In the genomic region with DNA sequence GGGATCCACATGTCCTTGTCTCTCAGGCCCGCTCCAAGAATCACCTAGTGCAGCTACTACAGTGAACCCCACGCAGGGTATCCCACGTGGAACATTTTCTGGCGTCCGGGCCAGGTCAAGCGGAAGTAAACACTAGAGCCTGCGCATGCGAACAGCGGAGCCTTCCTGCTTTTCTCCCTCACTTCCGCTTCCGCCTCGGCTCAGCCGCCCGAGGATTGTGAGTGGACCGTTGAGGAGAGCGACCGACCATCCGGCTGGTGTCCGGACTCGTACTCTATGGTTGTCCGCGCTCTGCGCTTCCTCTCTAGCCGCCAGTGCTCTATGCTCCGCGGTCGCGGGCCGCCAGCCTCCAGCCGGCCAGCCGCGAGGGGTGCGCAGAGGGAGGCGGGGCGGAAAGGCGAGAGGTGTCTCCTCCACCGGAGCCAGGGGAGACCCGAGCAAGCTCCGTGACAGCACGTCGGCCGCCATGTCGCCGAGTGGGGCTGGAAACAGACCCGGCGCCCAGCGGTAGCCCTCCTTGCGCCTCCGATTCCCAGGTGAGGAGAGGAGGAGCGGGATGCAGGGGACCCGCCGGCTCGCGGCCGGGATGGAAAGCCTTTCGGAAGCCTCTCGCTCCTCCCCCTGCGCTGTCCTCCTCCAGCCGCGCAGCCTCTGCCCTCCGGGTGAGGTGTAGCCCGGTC, we compare ENCODE assay signal across 8 cellular contexts. TPM values are rescaled to one million over a fixed set of nuclear protein-coding genes. Genes with fewer than 3 reads are reported as not detected.
DNase-seq lines count a peak whose midpoint lies in the region; ATAC-seq and TF ChIP-seq lines count a peak whose summit lies in the region.

A gene with protein sequence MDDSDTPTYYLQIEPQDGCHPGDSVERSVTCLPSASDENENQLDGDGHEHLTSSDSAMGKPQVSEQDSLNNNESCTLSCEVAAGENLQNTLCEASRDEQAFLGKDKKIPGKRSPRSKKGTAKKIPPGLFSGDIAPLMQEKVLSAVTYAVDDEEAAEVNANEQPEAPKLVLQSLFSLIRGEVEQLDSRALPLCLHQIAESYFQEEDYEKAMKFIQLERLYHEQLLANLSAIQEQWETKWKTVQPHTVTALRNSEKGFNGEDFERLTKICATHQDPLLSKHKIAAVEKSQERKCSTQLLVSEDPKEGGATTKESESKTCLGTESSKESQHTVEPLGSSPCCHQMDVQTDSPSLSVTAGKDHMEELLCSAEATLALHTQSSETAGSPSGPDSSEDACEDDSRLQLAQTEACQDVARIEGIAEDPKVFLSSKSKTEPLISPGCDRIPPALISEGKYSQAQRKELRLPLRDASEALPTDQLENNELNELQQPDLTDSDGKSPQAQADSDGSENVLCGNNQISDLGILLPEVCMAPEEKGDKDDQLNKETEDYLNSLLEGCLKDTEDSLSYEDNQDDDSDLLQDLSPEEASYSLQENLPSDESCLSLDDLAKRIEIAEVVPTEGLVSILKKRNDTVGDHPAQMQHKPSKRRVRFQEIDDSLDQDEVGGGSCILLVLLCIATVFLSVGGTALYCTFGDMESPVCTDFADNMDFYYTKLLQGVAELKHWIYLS (plus strand): TSS at position 329 of the 680 bp plus-strand sequence. CDS start 25,107 bp downstream, outside the sequence.
A gene with protein sequence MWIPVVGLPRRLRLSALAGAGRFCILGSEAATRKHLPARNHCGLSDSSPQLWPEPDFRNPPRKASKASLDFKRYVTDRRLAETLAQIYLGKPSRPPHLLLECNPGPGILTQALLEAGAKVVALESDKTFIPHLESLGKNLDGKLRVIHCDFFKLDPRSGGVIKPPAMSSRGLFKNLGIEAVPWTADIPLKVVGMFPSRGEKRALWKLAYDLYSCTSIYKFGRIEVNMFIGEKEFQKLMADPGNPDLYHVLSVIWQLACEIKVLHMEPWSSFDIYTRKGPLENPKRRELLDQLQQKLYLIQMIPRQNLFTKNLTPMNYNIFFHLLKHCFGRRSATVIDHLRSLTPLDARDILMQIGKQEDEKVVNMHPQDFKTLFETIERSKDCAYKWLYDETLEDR (minus strand): TSS at position 134 of the 680 bp plus-strand sequence. CDS start 123 bp downstream, at position 11.

- peak; percentile 91 to 94 for TF ChIP-seq POLR2A in uterus (IDR thresholded peaks at IDR 0.05)

- H3K4me1 ChIP-seq in ascending aorta = peaks cover 11 to 29% of the 10 kb centered on the region in 2 donors
- no peaks in the 10 kb centered on the region for H3K4me1 ChIP-seq in right cardiac atrium (ENCODE audit: control insufficient read depth, insufficient read depth, low read length)
- peaks cover 0 to 13% of the 10 kb centered on the region in 2 donors for H3K4me1 ChIP-seq in uterus

- TF ChIP-seq CTCF in ascending aorta (IDR thresholded peaks at IDR 0.05) (no peak), uterus (IDR thresholded peaks at IDR 0.05) (peak in 2 of 4 experiments; percentile 19 to 25)

- H3K4me1 Mint-ChIP-seq in T-helper 2 cell treated with Interferon-gamma antibody and Interleukin-4, amounts not matched to agents 5 μg/mL and 100 μg/mL, for 36 hours (ENCODE audit: low read depth) = peaks cover 34% of the 10 kb centered on the region

- H3K9me3 Mint-ChIP-seq in T-helper 2 cell treated with Interferon-gamma antibody and Interleukin-4, amounts not matched to agents 5 μg/mL and 100 μg/mL, for 36 hours = no peaks in the 10 kb centered on the region

- no peaks in the 10 kb centered on the region for H3K27me3 Mint-ChIP-seq in T-helper 2 cell treated with Interferon-gamma antibody and Interleukin-4, amounts not matched to agents 5 μg/mL and 100 μg/mL, for 36 hours (ENCODE audit: low read depth)

- intact Hi-C loops in ascending aorta (cut with DNase I) = loop anchor here (2.0 to 5.0 kb wide), 7 partner anchors 41 to 1704 kb away; a partner anchor contains a TSS
- intact Hi-C loops in right cardiac atrium (cut with DNase I) = loop anchor here in 1 of 4 donors (5.0 kb wide), 1 partner anchor 76 kb away; no protein-coding TSS in a partner anchor
- intact Hi-C loops in uterus (cut with DNase I; ENCODE audit: low total_unique reads) = loop anchor here (10.0 kb wide), 1 partner anchor 129 kb away; no protein-coding TSS in a partner anchor

- H3K27me3 ChIP-seq in ascending aorta = no peaks in the 10 kb centered on the region
- H3K27me3 ChIP-seq in right cardiac atrium (ENCODE audit: control insufficient read depth, insufficient read depth) = no peaks in the 10 kb centered on the region
- no peaks in the 10 kb centered on the region for H3K27me3 ChIP-seq in uterus

- H3K27ac ChIP-seq in ascending aorta (peak within 1 kb of the TSS; percentile 90 to 98), right cardiac atrium (ENCODE audit: low read length) (peak within 1 kb of the TSS; percentile 96), uterus (peak within 1 kb of the TSS; percentile 91 to 92)

- H3K4me3 ChIP-seq in ascending aorta (peak within 1 kb of the TSS; percentile 93 to 98), right cardiac atrium (ENCODE audit: low read length) (peak within 1 kb of the TSS; percentile 76), uterus (peak within 1 kb of the TSS; percentile 66 to 75)

- H3K4me3 Mint-ChIP-seq in T-helper 2 cell treated with Interferon-gamma antibody and Interleukin-4, amounts not matched to agents 5 μg/mL and 100 μg/mL, for 36 hours = peak within 1 kb of the TSS; percentile 98

- H3K27ac Mint-ChIP-seq in T-helper 2 cell treated with Interferon-gamma antibody and Interleukin-4, amounts not matched to agents 5 μg/mL and 100 μg/mL, for 36 hours = peak within 1 kb of the TSS; percentile 96

- DNase-seq in NCI-H187 (lab: John Stamatoyannopoulos, UW) (peak; percentile 59 to 92), ascending aorta (ENCODE audit: low spot score in 2 of 2) (peak; percentile 88 to 99), right cardiac atrium (peak; percentile 98 to 99 (median 99)), pulmonary artery endothelial cell (ENCODE audit: low read depth, low spot score) (peak; percentile 98), uterus (peak; percentile 96 to 98)
- DNase-seq in T-helper 2 cell treated with Interferon-gamma antibody and Interleukin-4, amounts not matched to agents 5 μg/mL and 100 μg/mL, for 36 hours (ENCODE audit: low spot score) = peak; percentile 97

- whole genome bisulfite sequencing in right cardiac atrium = under 1% methylated on average over 61 of the region's 62 CpGs

- no peaks in the 10 kb centered on the region for H3K36me3 ChIP-seq in ascending aorta
- no peaks in the 10 kb centered on the region for H3K36me3 ChIP-seq in uterus

- peak; percentile 91 for ATAC-seq in GM18499 (IDR thresholded peaks at IDR 0.05; ENCODE audit: insufficient read depth, unreplicated experiment)
- ATAC-seq in HG02938 (IDR thresholded peaks at IDR 0.05; ENCODE audit: unreplicated experiment) = peak; percentile 93
- ATAC-seq in right cardiac atrium = peak; percentile 99

- no peaks in the 10 kb centered on the region for H3K9me3 ChIP-seq in ascending aorta
- no peaks in the 10 kb centered on the region for H3K9me3 ChIP-seq in right cardiac atrium (ENCODE audit: control insufficient read depth, low read length)
- no peaks in the 10 kb centered on the region for H3K9me3 ChIP-seq in uterus

- peaks cover 21% of the 10 kb centered on the region for H3K36me3 Mint-ChIP-seq in T-helper 2 cell treated with Interferon-gamma antibody and Interleukin-4, amounts not matched to agents 5 μg/mL and 100 μg/mL, for 36 hours (ENCODE audit: low read depth)

RNA-seq across cellular contexts. Expression of the first gene that starts in this region (rescaled TPM):
- total RNA-seq in ascending aorta (125 TPM), right cardiac atrium (10 to 100 TPM; 18.6 to 32.6 (median 21.4) TPM), pulmonary artery endothelial cell (14.2 and 17.5 TPM in 2 replicates), uterus (10 to 100 TPM; 19.7 to 31.0 (median 29.2) TPM)
- polyA plus RNA-seq in right cardiac atrium = 7.3 TPM

RNA-seq across cellular contexts. Expression of the second gene that starts in this region (rescaled TPM):
- total RNA-seq in ascending aorta (1.6 TPM), right cardiac atrium (10 to 100 TPM in 3 of 4 donors, 1 to 10 TPM in 1; 9.9 to 13.6 (median 10.5) TPM), pulmonary artery endothelial cell (19.3 and 20.2 TPM in 2 replicates), uterus (10 to 100 TPM in 1 of 4 donors, 1 to 10 TPM in 3; 3.5 to 25.0 (median 8.8) TPM)
- 11.5 TPM for polyA plus RNA-seq in right cardiac atrium

Comparison
In these comparisons a context has a peak if more than half of its experiments do, and no peak if none do; other contexts are left out.
1. Peak in every context shown above with its lines: DNase-seq, ATAC-seq, H3K4me3 ChIP-seq and H3K27ac ChIP-seq.